ENCODE assay signal across 20 cellular contexts in genomic region chr3:174784206-174784934, GRCh38.
DNase-seq lines count a peak whose midpoint lies in the region; ATAC-seq, FAIRE-seq and TF ChIP-seq lines count a peak whose summit lies in the region.
"Had no signal": no experiment of that assay in that cellular context is flagged by ENCODE, and none has a peak within 500 bp of the region (broad histone marks: within the 10 kb centered on the region; RNA-seq: fewer than 3 reads in every experiment).

No MANE protein-coding gene starts in this region.

- H3K27me3 Mint-ChIP-seq in HFFc6 (ENCODE audit: insufficient read depth) (no peaks in the 10 kb centered on the region), astrocyte (ENCODE audit: low read depth, unreplicated experiment) (no peaks in the 10 kb centered on the region)

- H3K4me1 Mint-ChIP-seq in HFFc6 (ENCODE audit: low read depth) (peaks cover 31% of the 10 kb centered on the region), astrocyte (ENCODE audit: low read depth, unreplicated experiment) (no peaks in the 10 kb centered on the region)

- H3K27me3 ChIP-seq in astrocyte (ENCODE audit: insufficient read depth, low read length) (no peaks in the 10 kb centered on the region), brain microvascular endothelial cell (replicated peaks) (no peaks in the 10 kb centered on the region)

- no peak overlapping the region for H3K9ac ChIP-seq in astrocyte (ENCODE audit: low read length)

- H3K4me1 ChIP-seq in astrocyte (ENCODE audit: insufficient read depth, low read length): no peaks in the 10 kb centered on the region

- in situ Hi-C loops in brain microvascular endothelial cell (cut with HindIII; ENCODE audit: low pct_ligation_motif_present, low sequenced_read_pairs): no loop called here

- FAIRE-seq in astrocyte (lab: Jason Lieb, UNC): no peak
- FAIRE-seq: GM12891 had no signal

- no peak for TF ChIP-seq CTCF in HFFc6 (IDR thresholded peaks at IDR 0.05)
- no peak for TF ChIP-seq CTCF in astrocyte (IDR thresholded peaks at IDR 0.05; ENCODE audit: insufficient read depth, low read depth, low read length)
- no peak for TF ChIP-seq CTCF in brain microvascular endothelial cell (IDR thresholded peaks at IDR 0.05; ENCODE audit: low read depth, low read length, missing control alignments)

- H4K20me1 ChIP-seq in astrocyte (ENCODE audit: insufficient read depth, low read length): no peaks in the 10 kb centered on the region

- no peaks in the 10 kb centered on the region for H3K79me2 ChIP-seq in astrocyte (ENCODE audit: insufficient read depth, low read length)

- ATAC-seq in GM21515 (IDR thresholded peaks at IDR 0.05; ENCODE audit: unreplicated experiment): no peak
- ATAC-seq: HCT116 had no signal

- peak overlapping the region; percentile 34 for H3K4me2 ChIP-seq in astrocyte (ENCODE audit: low read length)

- DNase-seq in DMS53 (lab: John Stamatoyannopoulos, UW) (peak; percentile 76), HFFc6 (peak; percentile 4), astrocyte (ENCODE audit: low read depth) (peak; percentile 35), fibroblast of peridontal ligament (ENCODE audit: extremely low read depth) (peak; percentile 30), brain microvascular endothelial cell (no peak), OCI-M1 (lab: John Stamatoyannopoulos, UW) (no peak)
- DNase-seq in NK-92 treated with Interleukin-12 subunit alpha and Interleukin-12 subunit beta, amount 100 ng/mL, for 24 hours (lab: John Stamatoyannopoulos, UW): no peak
- DNase-seq: AML-193, KBM-7, NCI-H1105, NCI-H1694, NCI-H2081 treated with DMSO at 0.1 percent for 48 hours, NCI-H446 treated with DMSO at 0.1 percent for 48 hours, Right ventricle myocardium superior, SW 1271 had no signal

- no peak overlapping the region for H2AFZ ChIP-seq in astrocyte (ENCODE audit: low read depth, low read length)

- H3K9me3 Mint-ChIP-seq in HFFc6 (peaks cover 8% of the 10 kb centered on the region; the same call in 1 of the 2 replicates), astrocyte (ENCODE audit: unreplicated experiment) (no peaks in the 10 kb centered on the region)

- H3K4me3 ChIP-seq in astrocyte (ENCODE audit: insufficient read depth, low read depth, low read length) (no peak overlapping the region), brain microvascular endothelial cell (ENCODE audit: low read depth, low read length) (no peak overlapping the region)

- H3K36me3 Mint-ChIP-seq in HFFc6 (ENCODE audit: low read depth) (peaks cover 23% of the 10 kb centered on the region), astrocyte (ENCODE audit: low read depth, unreplicated experiment) (no peaks in the 10 kb centered on the region)

- H3K27ac ChIP-seq in astrocyte (ENCODE audit: low read depth, low read length) (peak overlapping the region; percentile 49), brain microvascular endothelial cell (no peak overlapping the region)
- H3K27ac ChIP-seq: 22Rv1, C4-2B had no signal

- H3K4me3 Mint-ChIP-seq in HFFc6: peak overlapping the region; percentile 55
- no peak overlapping the region for H3K4me3 Mint-ChIP-seq in astrocyte (ENCODE audit: unreplicated experiment)

- H3K36me3 ChIP-seq in astrocyte (ENCODE audit: insufficient read depth, low read length): no peaks in the 10 kb centered on the region
- H3K36me3 ChIP-seq in brain microvascular endothelial cell (replicated peaks): no peaks in the 10 kb centered on the region

- peak overlapping the region; percentile 42; the same call in 1 of the 2 replicates for H3K27ac Mint-ChIP-seq in HFFc6
- no peak overlapping the region for H3K27ac Mint-ChIP-seq in astrocyte (ENCODE audit: unreplicated experiment)

- no peaks in the 10 kb centered on the region for H3K9me3 ChIP-seq in astrocyte (ENCODE audit: insufficient read depth, low read depth, low read length)

Comparison
In these comparisons a context has a peak if more than half of its experiments do, and no peak if none do; other contexts are left out.
1. DNase-seq: peak in DMS53 (single experiment), HFFc6 (single experiment), astrocyte (single experiment) and fibroblast of peridontal ligament (single experiment); none in brain microvascular endothelial cell (single experiment), OCI-M1 (single experiment) and NK-92 treated with Interleukin-12 subunit alpha and Interleukin-12 subunit beta, amount 100 ng/mL, for 24 hours (single experiment).